18 cellular contexts compared by ENCODE assay signal in the genomic region with DNA sequence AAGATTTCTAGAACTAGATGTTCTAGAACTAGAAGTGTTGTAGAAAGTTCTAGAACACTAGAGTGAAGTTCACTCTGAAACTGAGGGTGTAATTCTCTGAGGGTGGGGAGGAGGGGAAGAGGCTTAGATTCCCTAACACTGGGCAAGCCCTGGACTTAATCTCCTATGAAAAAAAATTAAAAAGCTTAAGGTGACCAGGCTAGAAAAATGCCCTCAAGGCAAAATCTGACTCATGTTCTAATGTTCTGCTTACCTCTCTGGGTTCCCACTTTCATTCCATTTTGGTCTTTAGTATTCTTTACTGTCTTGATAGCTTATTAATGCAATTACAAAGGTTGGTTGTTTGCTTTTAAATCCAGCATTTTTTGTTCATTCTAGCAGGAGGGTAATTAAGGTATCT.
"Had no signal": no experiment of that assay in that cellular context is flagged by ENCODE, and none has a peak within 500 bp of the region (broad histone marks: within the 10 kb centered on the region; RNA-seq: fewer than 3 reads in every experiment).

No MANE protein-coding gene starts in this region.

- H3K36me3 ChIP-seq: neutrophil had no signal

- H3K27me3 ChIP-seq: body of pancreas, neutrophil, tibial nerve had no signal

- H3K9me3 Mint-ChIP-seq: activated naive CD4-positive, alpha-beta T cell treated with anti-CD3 and anti-CD28 coated beads, Interleukin-2, amount 10 ng/mL, durations not matched to agents 7 days and 5 days; activated T-helper 2 cell treated with anti-CD3 and anti-CD28 coated beads, Interferon-gamma antibody, Interleukin-2, Interleukin-4, amounts not matched to agents 10 μg/mL and 5 μg/mL and 100 μg/mL, durations not matched to agents 14 hours and 24 hours and 36 hours; dendritic cell treated with granulocyte-macrophage colony-stimulating factor and Interleukin-4, amounts not matched to agents 40 ng/mL and 50 ng/mL, for 4 days; endodermal cell; naive thymus-derived CD8-positive, alpha-beta T cell; stimulated activated memory B cell treated with anti-CD40 and anti-IgM and Interleukin-4, amounts not matched to agents 10 μg/mL and 1 μg/mL and 100 μg/mL, for 72 hours had no signal

- H3K27ac ChIP-seq: body of pancreas, neutrophil, tibial nerve had no signal

- H3K4me1 Mint-ChIP-seq: activated naive CD4-positive, alpha-beta T cell treated with anti-CD3 and anti-CD28 coated beads, Interleukin-2, amount 10 ng/mL, durations not matched to agents 7 days and 5 days; endodermal cell; immature natural killer cell; naive thymus-derived CD8-positive, alpha-beta T cell; stimulated activated memory B cell treated with anti-CD40 and anti-IgM and Interleukin-4, amounts not matched to agents 10 μg/mL and 1 μg/mL and 100 μg/mL, for 72 hours had no signal

- H3K4me3 Mint-ChIP-seq: activated naive CD4-positive, alpha-beta T cell treated with anti-CD3 and anti-CD28 coated beads, Interleukin-2, amount 10 ng/mL, durations not matched to agents 7 days and 5 days; dendritic cell treated with granulocyte-macrophage colony-stimulating factor and Interleukin-4, amounts not matched to agents 40 ng/mL and 50 ng/mL, for 4 days; endodermal cell; immature natural killer cell; naive thymus-derived CD8-positive, alpha-beta T cell; stimulated activated memory B cell treated with anti-CD40 and anti-IgM and Interleukin-4, amounts not matched to agents 10 μg/mL and 1 μg/mL and 100 μg/mL, for 72 hours had no signal

- DNase-seq: activated CD4-positive, alpha-beta T cell treated with anti-CD3 and anti-CD28 coated beads, Interleukin-2, amount 50 U/mL, for 1 hour; activated CD4-positive, CD25-positive, alpha-beta regulatory T cell; activated naive CD4-positive, alpha-beta T cell treated with anti-CD3 and anti-CD28 coated beads, Interleukin-2, amount 10 ng/mL, durations not matched to agents 7 days and 5 days; body of pancreas; endodermal cell; glutamatergic neuron; immature natural killer cell; left colon; mucosa of descending colon; naive thymus-derived CD8-positive, alpha-beta T cell; right cardiac atrium; T-helper 2 cell had no signal

- H3K27ac Mint-ChIP-seq: activated naive CD4-positive, alpha-beta T cell treated with anti-CD3 and anti-CD28 coated beads, Interleukin-2, amount 10 ng/mL, durations not matched to agents 7 days and 5 days; activated T-helper 2 cell treated with anti-CD3 and anti-CD28 coated beads, Interferon-gamma antibody, Interleukin-2, Interleukin-4, amounts not matched to agents 10 μg/mL and 5 μg/mL and 100 μg/mL, durations not matched to agents 14 hours and 24 hours and 36 hours; dendritic cell treated with granulocyte-macrophage colony-stimulating factor and Interleukin-4, amounts not matched to agents 40 ng/mL and 50 ng/mL, for 4 days; endodermal cell; immature natural killer cell; naive thymus-derived CD8-positive, alpha-beta T cell; stimulated activated memory B cell treated with anti-CD40 and anti-IgM and Interleukin-4, amounts not matched to agents 10 μg/mL and 1 μg/mL and 100 μg/mL, for 72 hours had no signal

- H3K9me3 ChIP-seq: body of pancreas, mucosa of descending colon, neutrophil, tibial nerve had no signal

- H3K36me3 Mint-ChIP-seq: activated naive CD4-positive, alpha-beta T cell treated with anti-CD3 and anti-CD28 coated beads, Interleukin-2, amount 10 ng/mL, durations not matched to agents 7 days and 5 days; immature natural killer cell; naive thymus-derived CD8-positive, alpha-beta T cell; stimulated activated memory B cell treated with anti-CD40 and anti-IgM and Interleukin-4, amounts not matched to agents 10 μg/mL and 1 μg/mL and 100 μg/mL, for 72 hours had no signal

- H3K4me3 ChIP-seq: body of pancreas, lung, mucosa of descending colon, tibial nerve had no signal
